In genomic region chr7:102415685-102416225, GRCh38 we compare ENCODE assay signal across 11 cellular contexts. TPM values are rescaled to one million over a fixed set of nuclear protein-coding genes. Genes with fewer than 3 reads are reported as not detected.
DNase-seq lines count a peak whose midpoint lies in the region; ATAC-seq, FAIRE-seq and TF ChIP-seq lines count a peak whose summit lies in the region.
"Had no signal": no experiment of that assay in that cellular context is flagged by ENCODE, and none has a peak within 500 bp of the region (broad histone marks: within the 10 kb centered on the region; RNA-seq: fewer than 3 reads in every experiment).

No MANE protein-coding gene starts in this region.

- 44% methylated on average over 3 of the region's 12 CpGs for WGBS in right lobe of liver (ENCODE audit: insufficient coverage, low coverage, low lambda C conversion rate, missing lambda C conversion rate)
- WGBS in HepG2 (ENCODE audit: low lambda C conversion rate) = 96% methylated on average over 8 of the region's 12 CpGs
- no CpG with 5 or more reads among the region's 12 CpGs for WGBS in mesendoderm (ENCODE audit: extremely low coverage, insufficient coverage, low lambda C conversion rate)

- no peaks in the 10 kb centered on the region for H3K27me3 ChIP-seq in right lobe of liver
- no peaks in the 10 kb centered on the region for H3K27me3 ChIP-seq in HepG2 (ENCODE audit: control insufficient read depth in 1 of 2, insufficient read depth in 2 of 2, low read length in 2 of 2)
- H3K27me3 ChIP-seq in lower lobe of right lung (ENCODE audit: low read depth) = no peaks in the 10 kb centered on the region
- H3K27me3 ChIP-seq in mesendoderm (ENCODE audit: insufficient read depth, low read length, poor library complexity) = no peaks in the 10 kb centered on the region

- peaks cover 0 to 27% (median 2%) of the 10 kb centered on the region in 4 donors for H3K36me3 ChIP-seq in right lobe of liver
- H3K36me3 ChIP-seq in HepG2 (replicated peaks in 1 of 2; ENCODE audit: control insufficient read depth in 1 of 2, insufficient read depth in 2 of 2, low read length in 2 of 2) = peaks cover 16 to 83% of the 10 kb centered on the region in 2 experiments
- peaks cover 92% of the 10 kb centered on the region for H3K36me3 ChIP-seq in lower lobe of right lung
- H3K36me3 ChIP-seq in mesendoderm (ENCODE audit: control insufficient read depth, insufficient read depth, low read length) = peaks cover 8% of the 10 kb centered on the region

- H3K4me3 Mint-ChIP-seq in activated CD8-positive, alpha-beta T cell treated with anti-CD3 and anti-CD28 coated beads, Interleukin-2, amount 10 ng/mL, durations not matched to agents 7 days and 5 days = peak overlapping the region; percentile 66

- ATAC-seq in right lobe of liver (peak; percentile 13 to 49 (median 45)), HepG2 (no peak), lower lobe of right lung (peak; percentile 55 to 66)
- ATAC-seq in activated CD8-positive, alpha-beta T cell treated with anti-CD3 and anti-CD28 coated beads, Interleukin-2, amount 10 ng/mL, durations not matched to agents 7 days and 5 days = peak; percentile 79

- peaks cover 8% of the 10 kb centered on the region; the same call in 1 of the 2 replicates for H4K20me1 ChIP-seq in HepG2 (ENCODE audit: insufficient read depth, low read length)

- H3K9me3 Mint-ChIP-seq in activated CD8-positive, alpha-beta T cell treated with anti-CD3 and anti-CD28 coated beads, Interleukin-2, amount 10 ng/mL, durations not matched to agents 7 days and 5 days (ENCODE audit: insufficient read depth) = no peaks in the 10 kb centered on the region

- POLR2A ChIA-PET in HepG2 (lab: Yijun Ruan, JAX) = no interaction called here
- POLR2A ChIA-PET in activated CD8-positive, alpha-beta T cell treated with anti-CD3 and anti-CD28 coated beads, Interleukin-2, amount 10 ng/mL, durations not matched to agents 7 days and 5 days (lab: Charles Lee) = interaction anchor here (0.6 to 4.4 kb wide), 12 partner anchors 9 to 55 kb away, joined by 3 to 124 read pairs (median 4); partner anchors contain the start of genes ALKBH4, LRWD1 and PRKRIP1

- H3K9ac ChIP-seq in HepG2 (ENCODE audit: insufficient read depth, low read depth, low read length) (no peak overlapping the region), mesendoderm (ENCODE audit: low read length) (no peak overlapping the region)

- BruUV-seq in HepG2 (replicated peaks; lab: Mats Ljungman, UMichigan) = no TSS peak

- peaks cover 66% of the 10 kb centered on the region for H3K36me3 Mint-ChIP-seq in activated CD8-positive, alpha-beta T cell treated with anti-CD3 and anti-CD28 coated beads, Interleukin-2, amount 10 ng/mL, durations not matched to agents 7 days and 5 days (ENCODE audit: low read depth)

- no peak for TF ChIP-seq RAD21 in HepG2 (CRISPR knock-in tag; IDR thresholded peaks at IDR 0.05)

- no peak overlapping the region for H2AK5ac ChIP-seq in mesendoderm (ENCODE audit: low read length)

- intact Hi-C loops in right lobe of liver (cut with DNase I) = no loop called here
- intact Hi-C loops in HepG2 (cut with micrococcal nuclease; ENCODE audit: unreplicated experiment) = no loop called here
- intact Hi-C loops in lower lobe of right lung (cut with DNase I) = no loop called here

- H3K4me2 ChIP-seq in HepG2 (ENCODE audit: low read depth, low read length) (no peak overlapping the region), mesendoderm (ENCODE audit: low read length) (no peak overlapping the region)

- H3K27ac Mint-ChIP-seq in activated CD8-positive, alpha-beta T cell treated with anti-CD3 and anti-CD28 coated beads, Interleukin-2, amount 10 ng/mL, durations not matched to agents 7 days and 5 days = peak overlapping the region; percentile 97

- FAIRE-seq in HepG2 (lab: Jason Lieb, UNC) = no peak
- FAIRE-seq: colon had no signal

- H3K9me3 ChIP-seq in right lobe of liver = no peaks in the 10 kb centered on the region
- H3K9me3 ChIP-seq in HepG2 (ENCODE audit: low read length) = no peaks in the 10 kb centered on the region
- no peaks in the 10 kb centered on the region for H3K9me3 ChIP-seq in lower lobe of right lung

- no peak for TF ChIP-seq EP300 in HepG2 (IDR thresholded peaks at IDR 0.05; ENCODE audit: low read depth in 2 of 2, low read length in 2 of 2)
- no peak for TF ChIP-seq EP300 in HepG2 (CRISPR knock-in tag; IDR thresholded peaks at IDR 0.05; ENCODE audit: borderline replicate concordance)

- H3K79me1 ChIP-seq in mesendoderm (ENCODE audit: low read length) = peaks cover 3% of the 10 kb centered on the region

- no peak overlapping the region for H3K4me3 ChIP-seq in right lobe of liver
- H3K4me3 ChIP-seq in HepG2 (replicated peaks in 1 of 3; ENCODE audit: insufficient read depth in 1 of 3, low read depth in 2 of 3, low read length in 3 of 3) = no peak overlapping the region
- no peak overlapping the region for H3K4me3 ChIP-seq in lower lobe of right lung
- no peak overlapping the region for H3K4me3 ChIP-seq in mesendoderm (ENCODE audit: low read length)

- no peak for TF ChIP-seq POLR2A in right lobe of liver (IDR thresholded peaks at IDR 0.05)
- TF ChIP-seq POLR2A in HepG2 (IDR thresholded peaks at IDR 0.05; ENCODE audit: insufficient read depth in 1 of 2, low read depth in 2 of 2, low read length in 2 of 2) = no peak

- H3K23ac ChIP-seq in mesendoderm (ENCODE audit: low read length) = no peak overlapping the region

- H2BK5ac ChIP-seq in mesendoderm (ENCODE audit: low read length) = no peak overlapping the region

- no peak overlapping the region for H2BK15ac ChIP-seq in mesendoderm (replicated peaks; ENCODE audit: low read depth)

- no peak overlapping the region for H4K5ac ChIP-seq in mesendoderm (ENCODE audit: low read length)

- in situ Hi-C loops in HepG2 (cut with HindIII; ENCODE audit: extremely low pct_ligation_motif_present, low pct_unique_long_range_greater_than_20kb) = no loop called here

- CTCF ChIA-PET in HepG2 (lab: Yijun Ruan, JAX; ENCODE audit: low intra/inter-chr PET ratio, low total read pairs) = no interaction called here
- CTCF ChIA-PET in activated CD8-positive, alpha-beta T cell treated with anti-CD3 and anti-CD28 coated beads, Interleukin-2, amount 10 ng/mL, durations not matched to agents 7 days and 5 days (lab: Charles Lee) = interaction anchor here (0.9 to 7.6 kb wide), 8 partner anchors 10 to 52 kb away, joined by 3 to 49 read pairs (median 7); partner anchors contain the start of genes ORAI2 and PRKRIP1

- H3K4me1 Mint-ChIP-seq in activated CD8-positive, alpha-beta T cell treated with anti-CD3 and anti-CD28 coated beads, Interleukin-2, amount 10 ng/mL, durations not matched to agents 7 days and 5 days (ENCODE audit: low read depth) = peaks cover 68% of the 10 kb centered on the region

- H3K79me2 ChIP-seq in HepG2 (ENCODE audit: insufficient read depth, low read length) (no peaks in the 10 kb centered on the region), mesendoderm (ENCODE audit: control insufficient read depth, insufficient read depth, low read length) (no peaks in the 10 kb centered on the region)

- H3K27me3 Mint-ChIP-seq in activated CD8-positive, alpha-beta T cell treated with anti-CD3 and anti-CD28 coated beads, Interleukin-2, amount 10 ng/mL, durations not matched to agents 7 days and 5 days (ENCODE audit: low read depth) = no peaks in the 10 kb centered on the region

- no peak overlapping the region for H4K8ac ChIP-seq in mesendoderm (ENCODE audit: low read depth, low read length)

- DNase-seq in right lobe of liver (no peak), HepG2 (ENCODE audit: low spot score) (no peak), lower lobe of right lung (peak; percentile 55), D341Med (ENCODE audit: low spot score) (no peak), HPDE6-E6E7 (ENCODE audit: extremely low spot score) (no peak), NCI-H2107 (lab: John Stamatoyannopoulos, UW) (no peak), mesendoderm (no peak)
- DNase-seq in activated CD8-positive, alpha-beta T cell treated with anti-CD3 and anti-CD28 coated beads, Interleukin-2, amount 10 ng/mL, durations not matched to agents 7 days and 5 days = peak; percentile 84

- H2AFZ ChIP-seq in HepG2 (ENCODE audit: low read length) = no peak overlapping the region

- H3K27ac ChIP-seq in right lobe of liver (peak overlapping the region in 1 of 3 donors; percentile 5), HepG2 (ENCODE audit: extremely low read length, insufficient read depth, low read length) (no peak overlapping the region), lower lobe of right lung (peak overlapping the region; percentile 72), mesendoderm (ENCODE audit: low read depth, low read length) (no peak overlapping the region)

- no peak overlapping the region for H3K4ac ChIP-seq in mesendoderm (ENCODE audit: low read depth, low read length)

- no peak for TF ChIP-seq CTCF in right lobe of liver (IDR thresholded peaks at IDR 0.05)
- TF ChIP-seq CTCF in HepG2 (CRISPR knock-in tag; IDR thresholded peaks at IDR 0.05) = no peak
- TF ChIP-seq CTCF in lower lobe of right lung (IDR thresholded peaks at IDR 0.05) = no peak

- no peak overlapping the region for H2BK120ac ChIP-seq in mesendoderm (ENCODE audit: low read depth, low read length)

- H3K56ac ChIP-seq in mesendoderm (ENCODE audit: low read length) = no peak overlapping the region

- H3K4me1 ChIP-seq in right lobe of liver = no peaks in the 10 kb centered on the region
- H3K4me1 ChIP-seq in HepG2 (ENCODE audit: insufficient read depth, low read length) = no peaks in the 10 kb centered on the region
- peaks cover 7% of the 10 kb centered on the region for H3K4me1 ChIP-seq in lower lobe of right lung
- no peaks in the 10 kb centered on the region for H3K4me1 ChIP-seq in mesendoderm (ENCODE audit: control insufficient read depth, low read depth, low read length)

- no peak overlapping the region for H3K18ac ChIP-seq in mesendoderm (ENCODE audit: low read length)

RNA-seq across cellular contexts. Expression of gene ORAI2, which starts 17.6 kb away (rescaled TPM):
- total RNA-seq in right lobe of liver (1 to 10 TPM; 1.2 to 4.2 (median 2.6) TPM), HepG2 (2016; rRNA removed; fragmentation: Illumina TruSeq; extraction: Trizol) (6.0 and 6.1 TPM in 2 replicates), lower lobe of right lung (29.7 TPM)
- 2.1 and 3.0 TPM in 2 replicates for total RNA-seq in HepG2 (2016; cell fraction: cytosol; rRNA removed; fragmentation: Illumina TruSeq; extraction: Trizol; ENCODE audit: low read depth)
- total RNA-seq in HepG2 (2016; cell fraction: insoluble cytoplasmic fraction; rRNA removed; fragmentation: Illumina TruSeq; extraction: Trizol) = 3.2 and 5.4 TPM in 2 replicates
- total RNA-seq in HepG2 (2016; cell fraction: membrane; rRNA removed; fragmentation: Illumina TruSeq; extraction: Trizol) = 6.5 and 8.2 TPM in 2 replicates
- 2.8 and 3.3 TPM in 2 replicates for total RNA-seq in HepG2 (2016; cell fraction: nucleus; rRNA removed; fragmentation: Illumina TruSeq; extraction: Trizol)
- 3.0 and 5.6 TPM in 2 replicates for polyA plus RNA-seq in HepG2 (2011; rRNA removed)
- 4.7 and 7.5 TPM in 2 replicates for polyA plus RNA-seq in HepG2 (2011; cell fraction: cytosol; rRNA removed)
- polyA plus RNA-seq in HepG2 (2011; cell fraction: nucleus; rRNA removed) = 4.1 and 5.2 TPM in 2 replicates
- polyA plus RNA-seq in HepG2 (2012) = 2.1 and 3.0 TPM in 2 replicates
- 3.6 and 4.2 TPM in 2 replicates for polyA plus RNA-seq in HepG2 (2016; cell fraction: cytosol; fragmentation: Illumina TruSeq; extraction: Trizol; ENCODE audit: low read depth)
- 4.2 and 4.4 TPM in 2 replicates for polyA plus RNA-seq in HepG2 (2016; cell fraction: insoluble cytoplasmic fraction; fragmentation: Illumina TruSeq; extraction: Trizol; ENCODE audit: low read depth)
- polyA plus RNA-seq in HepG2 (2016; cell fraction: membrane; fragmentation: Illumina TruSeq; extraction: Trizol; ENCODE audit: low read depth) = 7.2 and 7.3 TPM in 2 replicates
- 3.2 and 3.6 TPM in 2 replicates for polyA plus RNA-seq in HepG2 (2016; cell fraction: nucleus; fragmentation: Illumina TruSeq; extraction: Trizol; ENCODE audit: insufficient read depth, low read depth)
- polyA minus RNA-seq in HepG2 (2011; rRNA and poly(A)+ RNA removed; ENCODE audit: low replicate concordance) = 17.1 and 29.8 TPM in 2 replicates
- 3.8 and 4.9 TPM in 2 replicates for polyA minus RNA-seq in HepG2 (2011; cell fraction: cytosol; rRNA and poly(A)+ RNA removed)
- 1.7 and 3.0 TPM in 2 replicates for polyA minus RNA-seq in HepG2 (2011; cell fraction: nucleus; rRNA and poly(A)+ RNA removed)
- 10 to 100 TPM; 72.5 to 72.8 TPM for total RNA-seq in activated CD8-positive, alpha-beta T cell treated with anti-CD3 and anti-CD28 coated beads, Interleukin-2, amount 10 ng/mL, durations not matched to agents 7 days and 5 days
- polyA plus RNA-seq in mesendoderm (2013, experiment 1 of 2) = 17.1 TPM
- polyA plus RNA-seq in mesendoderm (2013, experiment 2 of 2) = 16.6 TPM

RNA-seq across cellular contexts. Expression of gene PRKRIP1, which starts 19.6 kb away (rescaled TPM):
- 1 to 10 TPM; 6.1 to 9.8 (median 8.9) TPM for total RNA-seq in right lobe of liver
- total RNA-seq in HepG2 (2016; rRNA removed; fragmentation: Illumina TruSeq; extraction: Trizol) = 13.2 and 16.8 TPM in 2 replicates
- 6.5 and 6.6 TPM in 2 replicates for total RNA-seq in HepG2 (2016; cell fraction: cytosol; rRNA removed; fragmentation: Illumina TruSeq; extraction: Trizol; ENCODE audit: low read depth)
- 12.1 and 15.9 TPM in 2 replicates for total RNA-seq in HepG2 (2016; cell fraction: insoluble cytoplasmic fraction; rRNA removed; fragmentation: Illumina TruSeq; extraction: Trizol)
- 7.9 and 8.7 TPM in 2 replicates for total RNA-seq in HepG2 (2016; cell fraction: membrane; rRNA removed; fragmentation: Illumina TruSeq; extraction: Trizol)
- total RNA-seq in HepG2 (2016; cell fraction: nucleus; rRNA removed; fragmentation: Illumina TruSeq; extraction: Trizol) = 11.8 and 15.0 TPM in 2 replicates
- 13.2 and 16.4 TPM in 2 replicates for polyA plus RNA-seq in HepG2 (2011; rRNA removed)
- polyA plus RNA-seq in HepG2 (2011; cell fraction: cytosol; rRNA removed) = 10.2 and 11.6 TPM in 2 replicates
- 65.4 and 70.0 TPM in 2 replicates for polyA plus RNA-seq in HepG2 (2011; cell fraction: nucleus; rRNA removed)
- polyA plus RNA-seq in HepG2 (2012) = 14.2 and 15.7 TPM in 2 replicates
- 4.3 and 5.8 TPM in 2 replicates for polyA plus RNA-seq in HepG2 (2016; cell fraction: cytosol; fragmentation: Illumina TruSeq; extraction: Trizol; ENCODE audit: low read depth)
- 15.0 TPM in 2 replicates for polyA plus RNA-seq in HepG2 (2016; cell fraction: insoluble cytoplasmic fraction; fragmentation: Illumina TruSeq; extraction: Trizol; ENCODE audit: low read depth)
- polyA plus RNA-seq in HepG2 (2016; cell fraction: membrane; fragmentation: Illumina TruSeq; extraction: Trizol; ENCODE audit: low read depth) = 6.4 and 7.8 TPM in 2 replicates
- polyA plus RNA-seq in HepG2 (2016; cell fraction: nucleus; fragmentation: Illumina TruSeq; extraction: Trizol; ENCODE audit: insufficient read depth, low read depth) = 40.8 and 41.7 TPM in 2 replicates
- polyA minus RNA-seq in HepG2 (2011; rRNA and poly(A)+ RNA removed; ENCODE audit: low replicate concordance) = 6.2 and 6.6 TPM in 2 replicates
- 3.4 and 4.0 TPM in 2 replicates for polyA minus RNA-seq in HepG2 (2011; cell fraction: cytosol; rRNA and poly(A)+ RNA removed)
- polyA minus RNA-seq in HepG2 (2011; cell fraction: nucleus; rRNA and poly(A)+ RNA removed) = 14.5 and 17.1 TPM in 2 replicates
- 10 to 100 TPM; 26.8 to 28.1 TPM for total RNA-seq in activated CD8-positive, alpha-beta T cell treated with anti-CD3 and anti-CD28 coated beads, Interleukin-2, amount 10 ng/mL, durations not matched to agents 7 days and 5 days
- 20.3 TPM for total RNA-seq in lower lobe of right lung
- 15.9 TPM for polyA plus RNA-seq in mesendoderm (2013, experiment 1 of 2)
- polyA plus RNA-seq in mesendoderm (2013, experiment 2 of 2) = 15.6 TPM

RNA-seq across cellular contexts. Expression of gene ALKBH4, which starts 48.9 kb away (rescaled TPM):
- 10 to 100 TPM in 1 of 6 experiments, 1 to 10 TPM in 5; 3.7 to 11.7 (median 5.6) TPM for total RNA-seq in right lobe of liver
- total RNA-seq in HepG2 (2016; rRNA removed; fragmentation: Illumina TruSeq; extraction: Trizol) = 8.7 and 8.8 TPM in 2 replicates
- 2.1 and 2.5 TPM in 2 replicates for total RNA-seq in HepG2 (2016; cell fraction: cytosol; rRNA removed; fragmentation: Illumina TruSeq; extraction: Trizol; ENCODE audit: low read depth)
- 6.9 and 9.3 TPM in 2 replicates for total RNA-seq in HepG2 (2016; cell fraction: insoluble cytoplasmic fraction; rRNA removed; fragmentation: Illumina TruSeq; extraction: Trizol)
- 6.9 and 7.4 TPM in 2 replicates for total RNA-seq in HepG2 (2016; cell fraction: membrane; rRNA removed; fragmentation: Illumina TruSeq; extraction: Trizol)
- 3.8 and 3.9 TPM in 2 replicates for total RNA-seq in HepG2 (2016; cell fraction: nucleus; rRNA removed; fragmentation: Illumina TruSeq; extraction: Trizol)
- polyA plus RNA-seq in HepG2 (2011; rRNA removed) = 2.6 and 3.4 TPM in 2 replicates
- 3.1 and 5.0 TPM in 2 replicates for polyA plus RNA-seq in HepG2 (2011; cell fraction: cytosol; rRNA removed)
- 3.8 and 3.9 TPM in 2 replicates for polyA plus RNA-seq in HepG2 (2011; cell fraction: nucleus; rRNA removed)
- polyA plus RNA-seq in HepG2 (2012) = 3.5 and 3.6 TPM in 2 replicates
- 2.2 and 2.6 TPM in 2 replicates for polyA plus RNA-seq in HepG2 (2016; cell fraction: cytosol; fragmentation: Illumina TruSeq; extraction: Trizol; ENCODE audit: low read depth)
- polyA plus RNA-seq in HepG2 (2016; cell fraction: insoluble cytoplasmic fraction; fragmentation: Illumina TruSeq; extraction: Trizol; ENCODE audit: low read depth) = 7.8 and 9.2 TPM in 2 replicates
- 4.0 and 4.1 TPM in 2 replicates for polyA plus RNA-seq in HepG2 (2016; cell fraction: membrane; fragmentation: Illumina TruSeq; extraction: Trizol; ENCODE audit: low read depth)
- 6.3 and 7.8 TPM in 2 replicates for polyA plus RNA-seq in HepG2 (2016; cell fraction: nucleus; fragmentation: Illumina TruSeq; extraction: Trizol; ENCODE audit: insufficient read depth, low read depth)
- 3.9 and 4.8 TPM in 2 replicates for polyA minus RNA-seq in HepG2 (2011; rRNA and poly(A)+ RNA removed; ENCODE audit: low replicate concordance)
- 1.2 and 2.4 TPM in 2 replicates for polyA minus RNA-seq in HepG2 (2011; cell fraction: cytosol; rRNA and poly(A)+ RNA removed)
- polyA minus RNA-seq in HepG2 (2011; cell fraction: nucleus; rRNA and poly(A)+ RNA removed) = 3.6 and 5.1 TPM in 2 replicates
- total RNA-seq in activated CD8-positive, alpha-beta T cell treated with anti-CD3 and anti-CD28 coated beads, Interleukin-2, amount 10 ng/mL, durations not matched to agents 7 days and 5 days = 10 to 100 TPM; 10.8 to 11.1 TPM
- total RNA-seq in lower lobe of right lung = 10.6 TPM
- 11.3 TPM for polyA plus RNA-seq in mesendoderm (2013, experiment 1 of 2)
- polyA plus RNA-seq in mesendoderm (2013, experiment 2 of 2) = 11.6 TPM

RNA-seq across cellular contexts. Expression of gene LRWD1, which starts 49.0 kb away (rescaled TPM):
- total RNA-seq in right lobe of liver (10 to 100 TPM in 4 of 6 experiments, 1 to 10 TPM in 2; 8.3 to 15.5 (median 12.9) TPM), HepG2 (2016; rRNA removed; fragmentation: Illumina TruSeq; extraction: Trizol) (14.5 and 16.3 TPM in 2 replicates), lower lobe of right lung (19.2 TPM)
- 6.5 and 7.5 TPM in 2 replicates for total RNA-seq in HepG2 (2016; cell fraction: cytosol; rRNA removed; fragmentation: Illumina TruSeq; extraction: Trizol; ENCODE audit: low read depth)
- total RNA-seq in HepG2 (2016; cell fraction: insoluble cytoplasmic fraction; rRNA removed; fragmentation: Illumina TruSeq; extraction: Trizol) = 14.1 and 16.9 TPM in 2 replicates
- total RNA-seq in HepG2 (2016; cell fraction: membrane; rRNA removed; fragmentation: Illumina TruSeq; extraction: Trizol) = 9.7 and 10.1 TPM in 2 replicates
- total RNA-seq in HepG2 (2016; cell fraction: nucleus; rRNA removed; fragmentation: Illumina TruSeq; extraction: Trizol) = 10.3 and 12.9 TPM in 2 replicates
- polyA plus RNA-seq in HepG2 (2011; rRNA removed) = 8.5 and 12.7 TPM in 2 replicates
- 7.5 and 11.4 TPM in 2 replicates for polyA plus RNA-seq in HepG2 (2011; cell fraction: cytosol; rRNA removed)
- polyA plus RNA-seq in HepG2 (2011; cell fraction: nucleus; rRNA removed) = 30.8 and 31.0 TPM in 2 replicates
- 4.2 and 6.2 TPM in 2 replicates for polyA plus RNA-seq in HepG2 (2012)
- polyA plus RNA-seq in HepG2 (2016; cell fraction: cytosol; fragmentation: Illumina TruSeq; extraction: Trizol; ENCODE audit: low read depth) = 4.2 and 4.7 TPM in 2 replicates
- polyA plus RNA-seq in HepG2 (2016; cell fraction: insoluble cytoplasmic fraction; fragmentation: Illumina TruSeq; extraction: Trizol; ENCODE audit: low read depth) = 13.6 and 16.5 TPM in 2 replicates
- 5.9 TPM in 2 replicates for polyA plus RNA-seq in HepG2 (2016; cell fraction: membrane; fragmentation: Illumina TruSeq; extraction: Trizol; ENCODE audit: low read depth)
- polyA plus RNA-seq in HepG2 (2016; cell fraction: nucleus; fragmentation: Illumina TruSeq; extraction: Trizol; ENCODE audit: insufficient read depth, low read depth) = 19.3 and 20.0 TPM in 2 replicates
- 17.3 and 19.5 TPM in 2 replicates for polyA minus RNA-seq in HepG2 (2011; rRNA and poly(A)+ RNA removed; ENCODE audit: low replicate concordance)
- polyA minus RNA-seq in HepG2 (2011; cell fraction: cytosol; rRNA and poly(A)+ RNA removed) = 6.9 and 9.8 TPM in 2 replicates
- 4.5 and 6.4 TPM in 2 replicates for polyA minus RNA-seq in HepG2 (2011; cell fraction: nucleus; rRNA and poly(A)+ RNA removed)
- 10 to 100 TPM; 16.7 to 21.7 TPM for total RNA-seq in activated CD8-positive, alpha-beta T cell treated with anti-CD3 and anti-CD28 coated beads, Interleukin-2, amount 10 ng/mL, durations not matched to agents 7 days and 5 days
- 12.8 TPM for polyA plus RNA-seq in mesendoderm (2013, experiment 1 of 2)
- 12.5 TPM for polyA plus RNA-seq in mesendoderm (2013, experiment 2 of 2)

RNA-seq across cellular contexts. Expression of gene SPDYE6, which starts 59.5 kb away (rescaled TPM):
- total RNA-seq in right lobe of liver (not detected), HepG2 (2016; rRNA removed; fragmentation: Illumina TruSeq; extraction: Trizol) (0.07 TPM in 1 of 2 replicates, not detected in the other), lower lobe of right lung (not detected)
- 0.20 TPM in 1 of 2 replicates, not detected in the other for total RNA-seq in HepG2 (2016; cell fraction: cytosol; rRNA removed; fragmentation: Illumina TruSeq; extraction: Trizol; ENCODE audit: low read depth)
- not detected in 2 replicates for total RNA-seq in HepG2 (2016; cell fraction: insoluble cytoplasmic fraction; rRNA removed; fragmentation: Illumina TruSeq; extraction: Trizol)
- total RNA-seq in HepG2 (2016; cell fraction: membrane; rRNA removed; fragmentation: Illumina TruSeq; extraction: Trizol) = 0.19 TPM in 1 of 2 replicates, not detected in the other
- not detected in 2 replicates for total RNA-seq in HepG2 (2016; cell fraction: nucleus; rRNA removed; fragmentation: Illumina TruSeq; extraction: Trizol)
- not detected in 2 replicates for polyA plus RNA-seq in HepG2 (2011; rRNA removed)
- polyA plus RNA-seq in HepG2 (2011; cell fraction: cytosol; rRNA removed) = not detected in 2 replicates
- not detected in 2 replicates for polyA plus RNA-seq in HepG2 (2011; cell fraction: nucleus; rRNA removed)
- 0.48 and 0.79 TPM in 2 replicates for polyA plus RNA-seq in HepG2 (2012)
- polyA plus RNA-seq in HepG2 (2016; cell fraction: cytosol; fragmentation: Illumina TruSeq; extraction: Trizol; ENCODE audit: low read depth) = not detected in 2 replicates
- not detected in 2 replicates for polyA plus RNA-seq in HepG2 (2016; cell fraction: insoluble cytoplasmic fraction; fragmentation: Illumina TruSeq; extraction: Trizol; ENCODE audit: low read depth)
- not detected in 2 replicates for polyA plus RNA-seq in HepG2 (2016; cell fraction: membrane; fragmentation: Illumina TruSeq; extraction: Trizol; ENCODE audit: low read depth)
- not detected in 2 replicates for polyA plus RNA-seq in HepG2 (2016; cell fraction: nucleus; fragmentation: Illumina TruSeq; extraction: Trizol; ENCODE audit: insufficient read depth, low read depth)
- polyA minus RNA-seq in HepG2 (2011; rRNA and poly(A)+ RNA removed; ENCODE audit: low replicate concordance) = not detected in 2 replicates
- polyA minus RNA-seq in HepG2 (2011; cell fraction: cytosol; rRNA and poly(A)+ RNA removed) = not detected in 2 replicates
- not detected in 2 replicates for polyA minus RNA-seq in HepG2 (2011; cell fraction: nucleus; rRNA and poly(A)+ RNA removed)
- not detected for total RNA-seq in activated CD8-positive, alpha-beta T cell treated with anti-CD3 and anti-CD28 coated beads, Interleukin-2, amount 10 ng/mL, durations not matched to agents 7 days and 5 days
- not detected for polyA plus RNA-seq in mesendoderm (2013, experiment 1 of 2)
- polyA plus RNA-seq in mesendoderm (2013, experiment 2 of 2) = not detected
- total RNA-seq: LHCN-M2, pulmonary artery endothelial cell had no signal

Comparison
In these comparisons a context has a peak if more than half of its experiments do, and no peak if none do; other contexts are left out.
1. DNase-seq: peak in activated CD8-positive, alpha-beta T cell treated with anti-CD3 and anti-CD28 coated beads, Interleukin-2, amount 10 ng/mL, durations not matched to agents 7 days and 5 days (single experiment) and lower lobe of right lung (single experiment); none in right lobe of liver (0 of 3), HepG2 (single experiment), D341Med (single experiment), HPDE6-E6E7 (single experiment), NCI-H2107 (single experiment) and mesendoderm (single experiment).